ENCODE assay signal across 8 cellular contexts in the genomic region with DNA sequence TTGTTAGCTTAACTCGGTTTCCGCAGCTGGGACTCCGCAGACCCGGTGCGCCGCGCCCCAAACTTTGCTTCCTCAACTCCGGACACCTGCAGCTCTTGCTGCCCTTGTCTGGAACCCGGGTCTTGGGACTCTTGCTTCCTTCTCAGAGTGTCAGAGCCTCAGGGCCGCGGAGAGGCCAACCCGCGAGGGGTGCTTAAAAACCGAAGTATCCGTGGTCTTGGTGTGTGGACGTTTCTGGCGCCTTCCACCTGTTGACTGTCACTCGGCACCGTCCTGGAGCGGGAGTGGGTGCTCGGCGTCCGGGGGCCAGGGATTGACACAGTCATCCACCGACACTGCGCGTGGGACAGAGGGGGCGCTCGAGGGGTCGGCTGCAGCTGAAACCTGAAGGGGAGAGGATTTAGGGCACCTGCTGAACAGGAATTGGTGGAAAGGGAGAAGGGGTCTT. TPM values are rescaled to one million over a fixed set of nuclear protein-coding genes. Genes with fewer than 3 reads are reported as not detected.
A peak's percentile ranks its signal among the peaks of the same experiment; 100 is the strongest.
DNase-seq lines count a peak whose midpoint lies in the region; ATAC-seq and TF ChIP-seq lines count a peak whose summit lies in the region.

No MANE protein-coding gene starts in this region.

- H3K4me1 Mint-ChIP-seq in T-helper 2 cell treated with Interferon-gamma antibody and Interleukin-4, amounts not matched to agents 5 μg/mL and 100 μg/mL, for 36 hours (ENCODE audit: low read depth), result peaks cover 35% of the 10 kb centered on the region
- peaks cover 40% of the 10 kb centered on the region for H3K4me1 Mint-ChIP-seq in MCF 10A (ENCODE audit: insufficient read depth, unreplicated experiment)

- peak overlapping the region; percentile 99 for H3K4me3 Mint-ChIP-seq in T-helper 2 cell treated with Interferon-gamma antibody and Interleukin-4, amounts not matched to agents 5 μg/mL and 100 μg/mL, for 36 hours
- peak overlapping the region; percentile 99 for H3K4me3 Mint-ChIP-seq in MCF 10A (ENCODE audit: unreplicated experiment)

- intact Hi-C loops in MCF 10A (cut with micrococcal nuclease), result no loop called here

- peak; percentile 29 for TF ChIP-seq CTCF in MCF 10A (IDR thresholded peaks at IDR 0.05; ENCODE audit: unreplicated experiment)

- peak; percentile 55 for ATAC-seq in GM19324 (IDR thresholded peaks at IDR 0.05; ENCODE audit: low FRiP score, unreplicated experiment)
- ATAC-seq in HG03432 (IDR thresholded peaks at IDR 0.05; ENCODE audit: unreplicated experiment), result peak; percentile 58

- CTCF ChIA-PET in MCF 10A (lab: Yijun Ruan, JAX), result interaction anchor here (0.7 to 2.8 kb wide), 10 partner anchors 9 to 470 kb away, joined by 3 to 11 read pairs (median 4); no protein-coding TSS in a partner anchor

- peaks cover 39% of the 10 kb centered on the region for H3K36me3 Mint-ChIP-seq in T-helper 2 cell treated with Interferon-gamma antibody and Interleukin-4, amounts not matched to agents 5 μg/mL and 100 μg/mL, for 36 hours (ENCODE audit: low read depth)
- peaks cover 8% of the 10 kb centered on the region for H3K36me3 Mint-ChIP-seq in MCF 10A (ENCODE audit: insufficient read depth, unreplicated experiment)

- DNase-seq in Ammon's horn (ENCODE audit: low spot score), result peak; percentile 50
- DNase-seq in T-helper 2 cell treated with Interferon-gamma antibody and Interleukin-4, amounts not matched to agents 5 μg/mL and 100 μg/mL, for 36 hours (ENCODE audit: low spot score), result peak; percentile 62
- DNase-seq in MCF 10A (ENCODE audit: unreplicated experiment), result no peak
- peak; percentile 73 for DNase-seq in kidney tubule cell (ENCODE audit: low spot score)
- peak; percentile 60 for DNase-seq in stimulated activated CD4-positive, alpha-beta T cell treated with anti-CD3 and anti-CD28 coated beads, Interleukin-1b, Interleukin-23, amount 100 ng/mL, for 48 hours
- no peak for DNase-seq in dedifferentiated amniotic fluid mesenchymal stem cell (ENCODE audit: extremely low spot score)

- H3K27me3 Mint-ChIP-seq in T-helper 2 cell treated with Interferon-gamma antibody and Interleukin-4, amounts not matched to agents 5 μg/mL and 100 μg/mL, for 36 hours (ENCODE audit: low read depth), result peaks cover 7% of the 10 kb centered on the region
- no peaks in the 10 kb centered on the region for H3K27me3 Mint-ChIP-seq in MCF 10A (ENCODE audit: insufficient read depth, unreplicated experiment)

- TSS peak; percentile 38 for BruUV-seq in MCF 10A (replicated peaks; lab: Mats Ljungman, UMichigan)

- no peaks in the 10 kb centered on the region for H3K9me3 Mint-ChIP-seq in T-helper 2 cell treated with Interferon-gamma antibody and Interleukin-4, amounts not matched to agents 5 μg/mL and 100 μg/mL, for 36 hours
- no peaks in the 10 kb centered on the region for H3K9me3 Mint-ChIP-seq in MCF 10A (ENCODE audit: unreplicated experiment)

- H3K27ac Mint-ChIP-seq in T-helper 2 cell treated with Interferon-gamma antibody and Interleukin-4, amounts not matched to agents 5 μg/mL and 100 μg/mL, for 36 hours, result peak overlapping the region; percentile 93
- peak overlapping the region; percentile 92 for H3K27ac Mint-ChIP-seq in MCF 10A (ENCODE audit: low read depth, unreplicated experiment)

- POLR2A ChIA-PET in MCF 10A (lab: Yijun Ruan, JAX), result interaction anchor here (0.7 to 3.3 kb wide), 8 partner anchors 9 to 233 kb away, joined by 3 to 56 read pairs (median 6); a partner anchor contains a TSS

RNA-seq across cellular contexts. Expression of a gene that starts 0.4 kb away (rescaled TPM):
- 49.8 and 75.0 TPM in 2 replicates for total RNA-seq in MCF 10A (2022)

RNA-seq across cellular contexts. Expression of a gene that starts 48.0 kb away (rescaled TPM):
- 54.6 and 68.5 TPM in 2 replicates for total RNA-seq in MCF 10A (2022)

Comparison
In these comparisons a context has a peak if more than half of its experiments do, and no peak if none do; other contexts are left out.
1. DNase-seq: peak in Ammon's horn (single experiment), T-helper 2 cell treated with Interferon-gamma antibody and Interleukin-4, amounts not matched to agents 5 μg/mL and 100 μg/mL, for 36 hours (single experiment), kidney tubule cell (single experiment) and stimulated activated CD4-positive, alpha-beta T cell treated with anti-CD3 and anti-CD28 coated beads, Interleukin-1b, Interleukin-23, amount 100 ng/mL, for 48 hours (single experiment); none in MCF 10A (single experiment) and dedifferentiated amniotic fluid mesenchymal stem cell (single experiment).